Comparison of ENCODE assay signal across 16 cellular contexts in genomic region chrX:43718081-43718480, GRCh38.
DNase-seq lines count a peak whose midpoint lies in the region; ATAC-seq, FAIRE-seq and TF ChIP-seq lines count a peak whose summit lies in the region.
"Had no signal": no experiment of that assay in that cellular context is flagged by ENCODE, and none has a peak within 500 bp of the region (broad histone marks: within the 10 kb centered on the region; RNA-seq: fewer than 3 reads in every experiment).

No MANE protein-coding gene starts in this region.

- H3K4me2 ChIP-seq in trophoblast cell (ENCODE audit: low read length) = no peak overlapping the region

- POLR2A ChIA-PET in HEK293 (lab: Yijun Ruan, JAX) = no interaction called here

- no peaks in the 10 kb centered on the region for H3K79me1 ChIP-seq in trophoblast cell (ENCODE audit: low read length)

- intact Hi-C loops in pancreas (cut with DNase I) = no loop called here

- H3K9ac ChIP-seq in trophoblast cell (ENCODE audit: low read length) = no peak overlapping the region

- H3K27me3 ChIP-seq in trophoblast cell (ENCODE audit: insufficient read depth, low read length) (no peaks in the 10 kb centered on the region), pancreas (no peaks in the 10 kb centered on the region)

- H2BK12ac ChIP-seq in trophoblast cell (ENCODE audit: low read length) = peak overlapping the region; percentile 34

- no peak overlapping the region for H4K8ac ChIP-seq in trophoblast cell (ENCODE audit: low read depth, low read length)

- no peak overlapping the region for H3K14ac ChIP-seq in trophoblast cell (ENCODE audit: low read length)

- H3K4me1 ChIP-seq in HEK293 (ENCODE audit: control insufficient read depth, insufficient read depth, low read length) (no peaks in the 10 kb centered on the region), trophoblast cell (ENCODE audit: control insufficient read depth in 1 of 2, insufficient read depth in 2 of 2, low read length in 2 of 2) (peaks cover 0 to 2% of the 10 kb centered on the region in 2 experiments), pancreas (no peaks in the 10 kb centered on the region)
- H3K4me1 ChIP-seq: HAP-1 had no signal

- H2BK5ac ChIP-seq in trophoblast cell (ENCODE audit: low read depth, low read length, poor library complexity) = no peak overlapping the region

- no peak for ATAC-seq in SK-N-SH treated with all-trans-retinoic acid at 6 μM for 48 hours
- no peak for ATAC-seq in pancreas
- ATAC-seq: HepG2 had no signal

- H4K91ac ChIP-seq in trophoblast cell (ENCODE audit: low read depth, low read length) = no peak overlapping the region

- no CpG with 5 or more reads among the region's 1 CpG for WGBS in trophoblast cell (ENCODE audit: extremely low coverage, insufficient coverage, insufficient read length)
- WGBS in pancreas, 2 donors = 94 to 100% methylated on average over 1 of the region's 1 CpG

- no peak overlapping the region for H4K12ac ChIP-seq in trophoblast cell (ENCODE audit: low read depth, low read length)

- no peak overlapping the region for H3K18ac ChIP-seq in trophoblast cell (ENCODE audit: low read length)

- CTCF ChIA-PET in HEK293 (lab: Yijun Ruan, JAX) = no interaction called here

- no peak overlapping the region for H2AFZ ChIP-seq in trophoblast cell (ENCODE audit: insufficient read depth, low read length, poor library complexity)

- peak; percentile 57 for DNase-seq in RCC 7860 (ENCODE audit: low spot score)
- peak; percentile 17 for DNase-seq in epithelial cell of esophagus (ENCODE audit: low read depth)
- DNase-seq in trophoblast cell = peak in 1 of 2 donors; percentile 48
- DNase-seq in NCI-H187 treated with DMSO at 0.1 percent for 48 hours (lab: John Stamatoyannopoulos, UW) = no peak
- DNase-seq in pancreas = no peak
- DNase-seq: C1 segment of cervical spinal cord; Calu3; CD4-positive, alpha-beta T cell; DMS 273 treated with DMSO at 0.1 percent for 48 hours; HFFc6 had no signal

- H3K27ac ChIP-seq in HEK293 (ENCODE audit: extremely low read depth, low read depth, low read length) = no peak overlapping the region
- H3K27ac ChIP-seq in trophoblast cell (ENCODE audit: low read depth, low read length) = no peak overlapping the region
- H3K27ac ChIP-seq in pancreas = no peak overlapping the region

- no peaks in the 10 kb centered on the region; the same call in 1 of the 2 replicates for H3K9me3 ChIP-seq in HEK293 (ENCODE audit: control insufficient read depth, insufficient read depth, low read depth, low read length)
- H3K9me3 ChIP-seq in trophoblast cell (ENCODE audit: insufficient read depth, low read depth, low read length) = no peaks in the 10 kb centered on the region
- no peaks in the 10 kb centered on the region for H3K9me3 ChIP-seq in pancreas
- H3K9me3 ChIP-seq: HAP-1 had no signal

- H2AK5ac ChIP-seq in trophoblast cell (ENCODE audit: low read length) = no peak overlapping the region

- no peak overlapping the region for H3K4me3 ChIP-seq in HEK293 (ENCODE audit: low read depth, low read length)
- no peak overlapping the region for H3K4me3 ChIP-seq in epithelial cell of esophagus (ENCODE audit: low read length)
- H3K4me3 ChIP-seq in trophoblast cell (ENCODE audit: low read depth, low read length) = no peak overlapping the region
- no peak overlapping the region for H3K4me3 ChIP-seq in pancreas
- H3K4me3 ChIP-seq: HAP-1 had no signal

- H2BK120ac ChIP-seq in trophoblast cell (ENCODE audit: insufficient read depth, low read length, poor library complexity) = no peak overlapping the region

- TF ChIP-seq CTCF in HEK293 (tag by site-specific recombination; IDR thresholded peaks at IDR 0.05) = no peak
- TF ChIP-seq CTCF in epithelial cell of esophagus (IDR thresholded peaks at IDR 0.05; ENCODE audit: insufficient read depth, low read depth, low read length, missing control alignments) = no peak
- TF ChIP-seq CTCF in pancreas (IDR thresholded peaks at IDR 0.05) = no peak

- H3K36me3 ChIP-seq in HEK293 (ENCODE audit: control insufficient read depth in 2 of 2, insufficient read depth in 1 of 2, low read length in 2 of 2) (peaks cover 0 to 2% of the 10 kb centered on the region in 2 experiments; a peak in 1 of 3 replicates), trophoblast cell (ENCODE audit: control insufficient read depth in 1 of 2, insufficient read depth in 2 of 2, low read length in 2 of 2) (no peaks in the 10 kb centered on the region), pancreas (peaks cover 0 to 3% (median 0%) of the 10 kb centered on the region in 3 donors)
- H3K36me3 ChIP-seq: HAP-1 had no signal

- no peak overlapping the region for H3K4ac ChIP-seq in trophoblast cell (ENCODE audit: low read depth, low read length)

- H3K79me2 ChIP-seq in trophoblast cell (ENCODE audit: control insufficient read depth, insufficient read depth, low read length, poor library complexity) = no peaks in the 10 kb centered on the region

- FAIRE-seq in RCC 7860 (lab: Jason Lieb, UNC) = no peak
- FAIRE-seq in pancreas (lab: Jason Lieb, UNC) = no peak
- FAIRE-seq: H1, HepG2, HTR-8/SVneo had no signal

- H3K23ac ChIP-seq in trophoblast cell (ENCODE audit: low read length) = no peak overlapping the region

TF ChIP-seq in HEK293, 187 proteins besides CTCF, POLR2A, EP300 and RAD21 (continues in another document):
- no peak for TF ChIP-seq AEBP2 (tag by site-specific recombination; IDR thresholded peaks at IDR 0.05; ENCODE audit: borderline replicate concordance)

TF ChIP-seq in SK-N-SH treated with all-trans-retinoic acid at 6 μM for 48 hours, 23 proteins besides CTCF, POLR2A, EP300 and RAD21:
- TF ChIP-seq ZNF565 (CRISPR knock-in tag; conservative IDR thresholded peaks at IDR 0.05; ENCODE audit: low read depth) (no peak), TOX (CRISPR knock-in tag; IDR thresholded peaks at IDR 0.05; ENCODE audit: borderline replicate concordance) (no peak), ISL1 (CRISPR knock-in tag; IDR thresholded peaks at IDR 0.05) (no peak)

Comparison
In these comparisons a context has a peak if more than half of its experiments do, and no peak if none do; other contexts are left out.
1. DNase-seq: peak in RCC 7860 (single experiment) and epithelial cell of esophagus (single experiment); none in NCI-H187 treated with DMSO at 0.1 percent for 48 hours (single experiment) and pancreas (0 of 6).